Comparison of ENCODE assay signal across 9 cellular contexts in genomic region chr14:100297320-100298300, GRCh38. TPM values are rescaled to one million over a fixed set of nuclear protein-coding genes. Genes with fewer than 3 reads are reported as not detected.
DNase-seq lines count a peak whose midpoint lies in the region; ATAC-seq lines count a peak whose summit lies in the region.
"Had no signal": no experiment of that assay in that cellular context is flagged by ENCODE, and none has a peak within 500 bp of the region (broad histone marks: within the 10 kb centered on the region; RNA-seq: fewer than 3 reads in every experiment).

No MANE protein-coding gene starts in this region.

- H3K4me3 Mint-ChIP-seq in T-helper 17 cell: no peak overlapping the region

- H3K36me3 Mint-ChIP-seq in T-helper 17 cell (ENCODE audit: low read depth): no peaks in the 10 kb centered on the region

- no peaks in the 10 kb centered on the region for H3K27me3 Mint-ChIP-seq in T-helper 17 cell

- ATAC-seq in GM18909 (IDR thresholded peaks at IDR 0.05; ENCODE audit: poor library complexity, unreplicated experiment) (peak; percentile 86), HG02938 (IDR thresholded peaks at IDR 0.05; ENCODE audit: unreplicated experiment) (peak; percentile 92), T-helper 17 cell (peak; percentile 60), Right ventricle myocardium superior (ENCODE audit: poor library complexity) (peak; percentile 88)

- H3K27ac Mint-ChIP-seq in T-helper 17 cell: peak overlapping the region; percentile 11

- H3K9me3 ChIP-seq in T-helper 17 cell (ENCODE audit: control insufficient read depth, low read length, poor library complexity, severe bottlenecking): no peaks in the 10 kb centered on the region

- DNase-seq in T-helper 17 cell: no peak
- DNase-seq in Right ventricle myocardium superior: peak; percentile 89
- DNase-seq in skeletal muscle cell (ENCODE audit: low read depth): peak; percentile 44
- DNase-seq in effector CD4-positive, alpha-beta T cell: no peak
- DNase-seq in LoVo (ENCODE audit: low spot score): no peak
- DNase-seq in activated T-cell treated with anti-CD3 and anti-CD28 coated beads for 4 hours: no peak

- H3K4me1 Mint-ChIP-seq in T-helper 17 cell: no peaks in the 10 kb centered on the region

- no peak overlapping the region for H3K4me3 ChIP-seq in skeletal muscle cell (ENCODE audit: low read depth, low read length)

- intact Hi-C loops in Right ventricle myocardium superior (cut with DNase I): no loop called here

RNA-seq across cellular contexts. Expression of gene SLC25A29, which starts 8.6 kb away (rescaled TPM):
- total RNA-seq in T-helper 17 cell: 1 to 10 TPM; 3.7 to 5.9 TPM
- total RNA-seq in Right ventricle myocardium superior: 17.6 TPM

RNA-seq across cellular contexts. Expression of gene SLC25A47, which starts 25.5 kb away (rescaled TPM):
- not detected for total RNA-seq in T-helper 17 cell
- total RNA-seq in Right ventricle myocardium superior: not detected
- total RNA-seq: T-helper 2 cell treated with Interferon-gamma antibody and Interleukin-4, amounts not matched to agents 100 ng/mL and 5 ng/mL, for 36 hours had no signal

RNA-seq across cellular contexts. Expression of gene YY1, which starts 58.7 kb away (rescaled TPM):
- total RNA-seq in T-helper 17 cell: 10 to 100 TPM; 75.5 to 77.9 TPM
- 48.1 TPM for total RNA-seq in Right ventricle myocardium superior

Comparison
In these comparisons a context has a peak if more than half of its experiments do, and no peak if none do; other contexts are left out.
1. DNase-seq: peak in Right ventricle myocardium superior (single experiment) and skeletal muscle cell (single experiment); none in T-helper 17 cell (0 of 3), effector CD4-positive, alpha-beta T cell (single experiment), LoVo (single experiment) and activated T-cell treated with anti-CD3 and anti-CD28 coated beads for 4 hours (single experiment).
2. Peak in every context shown above with its lines, with median percentiles within 50 percentile points of each other: ATAC-seq.